9 cellular contexts compared by ENCODE assay signal in genomic region chr1:229578168-229579100, GRCh38. TPM values are rescaled to one million over a fixed set of nuclear protein-coding genes. Genes with fewer than 3 reads are reported as not detected.
DNase-seq lines count a peak whose midpoint lies in the region; ATAC-seq and TF ChIP-seq lines count a peak whose summit lies in the region.
"Had no signal": no experiment of that assay in that cellular context is flagged by ENCODE, and none has a peak within 500 bp of the region (broad histone marks: within the 10 kb centered on the region; RNA-seq: fewer than 3 reads in every experiment).

No MANE protein-coding gene starts in this region.

- H3K27me3 Mint-ChIP-seq in neural progenitor cell (ENCODE audit: insufficient read depth, low read depth) (peaks cover 4% of the 10 kb centered on the region), Calu3 (ENCODE audit: unreplicated experiment) (no peaks in the 10 kb centered on the region)
- no peaks in the 10 kb centered on the region for H3K27me3 Mint-ChIP-seq in activated CD4-positive, alpha-beta T cell treated with anti-CD3 and anti-CD28 coated beads, Interleukin-2, amount 10 ng/mL, durations not matched to agents 7 days and 5 days

- H3K27ac Mint-ChIP-seq in neural progenitor cell (no peak overlapping the region), Calu3 (ENCODE audit: unreplicated experiment) (no peak overlapping the region)
- no peak overlapping the region for H3K27ac Mint-ChIP-seq in activated CD4-positive, alpha-beta T cell treated with anti-CD3 and anti-CD28 coated beads, Interleukin-2, amount 10 ng/mL, durations not matched to agents 7 days and 5 days

- CTCF ChIA-PET in Calu3 (lab: Charles Lee) = interaction anchor here (1.2 kb wide), 1 partner anchor 20 kb away, joined by 9 read pairs; the partner anchor contains the start of gene ABCB10
- CTCF ChIA-PET in activated CD4-positive, alpha-beta T cell treated with anti-CD3 and anti-CD28 coated beads, Interleukin-2, amount 10 ng/mL, durations not matched to agents 7 days and 5 days (lab: Charles Lee) = interaction anchor here (1.4 to 1.6 kb wide), 2 partner anchors 8 to 14 kb away, joined by 3 read pairs; no protein-coding TSS in a partner anchor

- intact Hi-C loops in Calu3 (cut with micrococcal nuclease; ENCODE audit: unreplicated experiment) = no loop called here

- no peaks in the 10 kb centered on the region for H3K9me3 Mint-ChIP-seq in neural progenitor cell
- no peaks in the 10 kb centered on the region for H3K9me3 Mint-ChIP-seq in Calu3 (ENCODE audit: low read depth, unreplicated experiment)
- H3K9me3 Mint-ChIP-seq in activated CD4-positive, alpha-beta T cell treated with anti-CD3 and anti-CD28 coated beads, Interleukin-2, amount 10 ng/mL, durations not matched to agents 7 days and 5 days = no peaks in the 10 kb centered on the region

- no TSS peak for BruUV-seq in Calu3 (replicated peaks; lab: Mats Ljungman, UMichigan)

- H2AFZ ChIP-seq in neural progenitor cell (replicated peaks) = peak overlapping the region; percentile 99

- DNase-seq in adipocyte (ENCODE audit: low read depth) (no peak), neural progenitor cell (ENCODE audit: low spot score) (no peak), pons (ENCODE audit: low spot score) (no peak), Calu3 (no peak), SJCRH30 (no peak)
- no peak for DNase-seq in activated CD4-positive, alpha-beta T cell treated with anti-CD3 and anti-CD28 coated beads, Interleukin-2, amount 10 ng/mL, durations not matched to agents 7 days and 5 days
- DNase-seq: activated T-cell treated with anti-CD3 and anti-CD28 coated beads for 4 hours had no signal

- H3K4me2 ChIP-seq in neural progenitor cell = peak overlapping the region; percentile 61

- no peaks in the 10 kb centered on the region for H3K79me2 ChIP-seq in neural progenitor cell (ENCODE audit: low read depth)

- no peaks in the 10 kb centered on the region for H4K20me1 ChIP-seq in neural progenitor cell (ENCODE audit: low read depth)

- H3K4me3 Mint-ChIP-seq in neural progenitor cell = no peak overlapping the region
- H3K4me3 Mint-ChIP-seq in Calu3 (ENCODE audit: low read depth, unreplicated experiment) = no peak overlapping the region
- H3K4me3 Mint-ChIP-seq in activated CD4-positive, alpha-beta T cell treated with anti-CD3 and anti-CD28 coated beads, Interleukin-2, amount 10 ng/mL, durations not matched to agents 7 days and 5 days = no peak overlapping the region

- H3K4me1 ChIP-seq in adipocyte (ENCODE audit: control insufficient read depth, insufficient read depth, low read length) (peaks cover 26% of the 10 kb centered on the region), neural progenitor cell (peaks cover 13% of the 10 kb centered on the region), SJCRH30 (no peaks in the 10 kb centered on the region; the same call in 1 of the 2 replicates)

- peaks cover 13% of the 10 kb centered on the region for H3F3A ChIP-seq in neural progenitor cell (ENCODE audit: low read depth)

- H3K4me3 ChIP-seq in adipocyte (ENCODE audit: low read length) = peak overlapping the region; percentile 39
- H3K4me3 ChIP-seq in neural progenitor cell = no peak overlapping the region
- H3K4me3 ChIP-seq in SJCRH30 = no peak overlapping the region

- ATAC-seq in GM18498 (IDR thresholded peaks at IDR 0.05; ENCODE audit: unreplicated experiment) = peak; percentile 50
- peak; percentile 23 for ATAC-seq in HG02798 (IDR thresholded peaks at IDR 0.05; ENCODE audit: poor library complexity, unreplicated experiment)

- H3K36me3 Mint-ChIP-seq in neural progenitor cell (no peaks in the 10 kb centered on the region), Calu3 (ENCODE audit: insufficient read depth, unreplicated experiment) (no peaks in the 10 kb centered on the region)
- no peaks in the 10 kb centered on the region for H3K36me3 Mint-ChIP-seq in activated CD4-positive, alpha-beta T cell treated with anti-CD3 and anti-CD28 coated beads, Interleukin-2, amount 10 ng/mL, durations not matched to agents 7 days and 5 days (ENCODE audit: low read depth)

- H3K36me3 ChIP-seq in adipocyte (ENCODE audit: control insufficient read depth, insufficient read depth, low read length, severe bottlenecking) = no peaks in the 10 kb centered on the region
- H3K36me3 ChIP-seq in neural progenitor cell = no peaks in the 10 kb centered on the region
- H3K36me3 ChIP-seq in SJCRH30 = no peaks in the 10 kb centered on the region

- TF ChIP-seq CTCF in neural progenitor cell (IDR thresholded peaks at IDR 0.05) (no peak), Calu3 (IDR thresholded peaks at IDR 0.05; ENCODE audit: unreplicated experiment) (no peak)

- H3K4me1 Mint-ChIP-seq in neural progenitor cell = peaks cover 10% of the 10 kb centered on the region
- H3K4me1 Mint-ChIP-seq in Calu3 (ENCODE audit: low read depth, unreplicated experiment) = peaks cover 12% of the 10 kb centered on the region
- H3K4me1 Mint-ChIP-seq in activated CD4-positive, alpha-beta T cell treated with anti-CD3 and anti-CD28 coated beads, Interleukin-2, amount 10 ng/mL, durations not matched to agents 7 days and 5 days = peaks cover 3% of the 10 kb centered on the region

- peak overlapping the region; percentile 41 for H3K9ac ChIP-seq in adipocyte (ENCODE audit: low read length)
- no peak overlapping the region for H3K9ac ChIP-seq in neural progenitor cell

- H3K9me3 ChIP-seq in adipocyte (ENCODE audit: control insufficient read depth, low read length) (no peaks in the 10 kb centered on the region), neural progenitor cell (ENCODE audit: low read depth) (no peaks in the 10 kb centered on the region), SJCRH30 (replicated peaks) (no peaks in the 10 kb centered on the region)

- POLR2A ChIA-PET in activated CD4-positive, alpha-beta T cell treated with anti-CD3 and anti-CD28 coated beads, Interleukin-2, amount 10 ng/mL, durations not matched to agents 7 days and 5 days (lab: Charles Lee) = no interaction called here

- peak overlapping the region; percentile 67 for H3K27ac ChIP-seq in neural progenitor cell
- H3K27ac ChIP-seq in SJCRH30 = no peak overlapping the region

- H3K27me3 ChIP-seq in adipocyte (replicated peaks; ENCODE audit: control insufficient read depth, insufficient read depth, low read length) (no peaks in the 10 kb centered on the region), neural progenitor cell (no peaks in the 10 kb centered on the region), SJCRH30 (no peaks in the 10 kb centered on the region)

RNA-seq across cellular contexts. Expression of gene ABCB10, which starts 19.9 kb away (rescaled TPM):
- 11.6 and 11.9 TPM in 2 replicates for total RNA-seq in neural progenitor cell (ENCODE audit: low replicate concordance)
- 18.5 and 19.9 TPM in 2 replicates for total RNA-seq in Calu3 (2022)
- total RNA-seq in SJCRH30 (2014; rRNA removed; shearing (Covaris generic)) = 14.9 and 18.3 TPM in 2 replicates
- 10 to 100 TPM; 23.7 to 28.2 TPM for total RNA-seq in activated CD4-positive, alpha-beta T cell treated with anti-CD3 and anti-CD28 coated beads, Interleukin-2, amount 10 ng/mL, durations not matched to agents 7 days and 5 days

RNA-seq across cellular contexts. Expression of gene TAF5L, which starts 47.5 kb away (rescaled TPM):
- total RNA-seq in neural progenitor cell (ENCODE audit: low replicate concordance) (8.5 and 12.3 TPM in 2 replicates), Calu3 (2022) (35.8 and 36.3 TPM in 2 replicates)
- total RNA-seq in SJCRH30 (2014; rRNA removed; shearing (Covaris generic)) = 26.7 and 28.7 TPM in 2 replicates
- 10 to 100 TPM; 25.7 to 25.9 TPM for total RNA-seq in activated CD4-positive, alpha-beta T cell treated with anti-CD3 and anti-CD28 coated beads, Interleukin-2, amount 10 ng/mL, durations not matched to agents 7 days and 5 days

RNA-seq across cellular contexts. Expression of gene URB2, which starts 47.6 kb away (rescaled TPM):
- total RNA-seq in neural progenitor cell (ENCODE audit: low replicate concordance) (10.3 and 12.9 TPM in 2 replicates), Calu3 (2022) (25.2 and 25.7 TPM in 2 replicates)
- 33.3 and 34.4 TPM in 2 replicates for total RNA-seq in SJCRH30 (2014; rRNA removed; shearing (Covaris generic))
- total RNA-seq in activated CD4-positive, alpha-beta T cell treated with anti-CD3 and anti-CD28 coated beads, Interleukin-2, amount 10 ng/mL, durations not matched to agents 7 days and 5 days = 10 to 100 TPM; 15.1 to 15.6 TPM
